Comparison of ENCODE assay signal across 11 cellular contexts in genomic region chr6:148501178-148501590, GRCh38.
DNase-seq lines count a peak whose midpoint lies in the region; ATAC-seq and TF ChIP-seq lines count a peak whose summit lies in the region.
"Had no signal": no experiment of that assay in that cellular context is flagged by ENCODE, and none has a peak within 500 bp of the region (broad histone marks: within the 10 kb centered on the region; RNA-seq: fewer than 3 reads in every experiment).

No MANE protein-coding gene starts in this region.

- no peak overlapping the region for H2AFZ ChIP-seq in mesenchymal stem cell (ENCODE audit: low read depth, low read length)

- H2AK5ac ChIP-seq in mesenchymal stem cell (ENCODE audit: low read length, severe bottlenecking): peak overlapping the region; percentile 55

- H3K4ac ChIP-seq in mesenchymal stem cell (ENCODE audit: low read depth in 1 of 2, low read length in 2 of 2): peak overlapping the region in 1 of 2 experiments; percentile 30

- H3K4me1 ChIP-seq in mesenchymal stem cell (ENCODE audit: control insufficient read depth, insufficient read depth, low read depth, low read length) (peaks cover 5% of the 10 kb centered on the region), upper lobe of left lung (peaks cover 5 to 18% (median 12%) of the 10 kb centered on the region in 4 donors)

- no peak overlapping the region for H2BK15ac ChIP-seq in mesenchymal stem cell (ENCODE audit: low read depth, poor library complexity, severe bottlenecking)

- H4K8ac ChIP-seq in mesenchymal stem cell (ENCODE audit: low read length): no peak overlapping the region

- H3K4me2 ChIP-seq in mesenchymal stem cell (ENCODE audit: low read length, poor library complexity, severe bottlenecking): no peak overlapping the region

- peak overlapping the region in 1 of 2 experiments; percentile 46 for H3K4me3 ChIP-seq in mesenchymal stem cell (ENCODE audit: insufficient read depth in 1 of 2, low read depth in 1 of 2, low read length in 2 of 2)
- H3K4me3 ChIP-seq in upper lobe of left lung: no peak overlapping the region

- H2BK12ac ChIP-seq in mesenchymal stem cell (ENCODE audit: low read length in 2 of 2): peak overlapping the region; percentile 28 to 70

- H3K9ac ChIP-seq in mesenchymal stem cell (ENCODE audit: low read length): peak overlapping the region; percentile 92

- H2BK5ac ChIP-seq in mesenchymal stem cell (ENCODE audit: low read depth, low read length, poor library complexity, severe bottlenecking): no peak overlapping the region

- 30% methylated on average over 3 of the region's 5 CpGs for WGBS in mesenchymal stem cell
- WGBS in upper lobe of left lung, 2 donors: 83 to 98% methylated on average over 5 of the region's 5 CpGs

- no peaks in the 10 kb centered on the region for H3K27me3 ChIP-seq in mesenchymal stem cell (ENCODE audit: control insufficient read depth in 1 of 2, insufficient read depth in 1 of 2, low read length in 2 of 2)
- H3K27me3 ChIP-seq in upper lobe of left lung: no peaks in the 10 kb centered on the region

- peak in 1 of 2 donors; percentile 85 for ATAC-seq in upper lobe of left lung (ENCODE audit: low FRiP score in 2 of 2)
- ATAC-seq in HG03469 (IDR thresholded peaks at IDR 0.05; ENCODE audit: unreplicated experiment): no peak

- H3K36me3 ChIP-seq in mesenchymal stem cell (ENCODE audit: control insufficient read depth in 1 of 2, insufficient read depth in 2 of 2, low read depth in 1 of 2, low read length in 2 of 2): peaks cover 0 to 20% of the 10 kb centered on the region in 2 experiments
- peaks cover 0 to 5% (median 2%) of the 10 kb centered on the region in 4 donors for H3K36me3 ChIP-seq in upper lobe of left lung

- peak overlapping the region; percentile 11 for H3K27ac ChIP-seq in mesenchymal stem cell (ENCODE audit: low read length, poor library complexity, severe bottlenecking)
- H3K27ac ChIP-seq in upper lobe of left lung: peak overlapping the region in 3 of 4 donors; percentile 20 to 61 (median 52)
- H3K27ac ChIP-seq: 22Rv1 had no signal

- H3K18ac ChIP-seq in mesenchymal stem cell (ENCODE audit: low read depth in 1 of 2, low read length in 2 of 2): peak overlapping the region in 1 of 2 experiments; percentile 56

- TF ChIP-seq CTCF in upper lobe of left lung (IDR thresholded peaks at IDR 0.05): no peak

- H3K14ac ChIP-seq in mesenchymal stem cell (ENCODE audit: low read length in 2 of 2): peak overlapping the region in 1 of 2 experiments; percentile 18

- H3K79me1 ChIP-seq in mesenchymal stem cell (replicated peaks; ENCODE audit: low read length, poor library complexity, severe bottlenecking): peaks cover 21% of the 10 kb centered on the region

- TF ChIP-seq POLR2A in upper lobe of left lung (IDR thresholded peaks at IDR 0.05): no peak

- no peak for TF ChIP-seq EP300 in upper lobe of left lung (IDR thresholded peaks at IDR 0.05)

- no peak overlapping the region for H3K23ac ChIP-seq in mesenchymal stem cell (ENCODE audit: low read length in 2 of 2)

- H2BK120ac ChIP-seq in mesenchymal stem cell (ENCODE audit: low read depth, low read length): no peak overlapping the region

- H3K9me3 ChIP-seq in mesenchymal stem cell (ENCODE audit: control insufficient read depth, low read length): no peaks in the 10 kb centered on the region
- H3K9me3 ChIP-seq in upper lobe of left lung: no peaks in the 10 kb centered on the region

- DNase-seq in DMS 273 treated with DMSO at 0.1 percent for 48 hours (lab: John Stamatoyannopoulos, UW) (peak; percentile 5), DMS 273 (lab: John Stamatoyannopoulos, UW; ENCODE audit: unreplicated experiment) (no peak), dermis blood vessel endothelial cell (peak; percentile 74), mesenchymal stem cell (peak; percentile 96), upper lobe of left lung (no peak), ureter (ENCODE audit: low spot score) (no peak), DMS153 treated with DMSO at 0.1 percent for 48 hours (lab: John Stamatoyannopoulos, UW; ENCODE audit: unreplicated experiment) (no peak)
- DNase-seq: activated naive CD4-positive, alpha-beta T cell treated with Interleukin-2 at 50 U/mL for 16 hours; stimulated activated CD4-positive, alpha-beta T cell treated with anti-CD3 and anti-CD28 coated beads, Interleukin-2, amount 100 ng/mL, for 48 hours had no signal

- no peak overlapping the region for H4K91ac ChIP-seq in mesenchymal stem cell (ENCODE audit: low read length)

Comparison
In these comparisons a context has a peak if more than half of its experiments do, and no peak if none do; other contexts are left out.
1. DNase-seq: peak in DMS 273 treated with DMSO at 0.1 percent for 48 hours (single experiment), dermis blood vessel endothelial cell (single experiment) and mesenchymal stem cell (single experiment); none in DMS 273 (single experiment), upper lobe of left lung (0 of 2), ureter (single experiment) and DMS153 treated with DMSO at 0.1 percent for 48 hours (single experiment).